In genomic region chr6:139109558-139109957, GRCh38 we compare ENCODE assay signal across 8 cellular contexts.
DNase-seq lines count a peak whose midpoint lies in the region; ATAC-seq and TF ChIP-seq lines count a peak whose summit lies in the region.

No MANE protein-coding gene starts in this region.

- TF ChIP-seq CTCF in NB4 (IDR thresholded peaks at IDR 0.05; ENCODE audit: low read depth, low read length), result peak; percentile 56
- peak; percentile 20 for TF ChIP-seq CTCF in parathyroid adenoma (IDR thresholded peaks at IDR 0.05)

- no peak for TF ChIP-seq POLR2A in NB4 (IDR thresholded peaks at IDR 0.05; ENCODE audit: extremely low read depth, insufficient read length)

- ATAC-seq in HG02970 (IDR thresholded peaks at IDR 0.05; ENCODE audit: low FRiP score, unreplicated experiment) (no peak), GM18873 (IDR thresholded peaks at IDR 0.05; ENCODE audit: low FRiP score, unreplicated experiment) (no peak)

- no peaks in the 10 kb centered on the region for H3K27me3 ChIP-seq in parathyroid adenoma (ENCODE audit: control insufficient read depth, insufficient read depth, low read length)

- H3K9ac ChIP-seq in parathyroid adenoma, result no peak overlapping the region

- H3K36me3 ChIP-seq in parathyroid adenoma (ENCODE audit: control insufficient read depth, insufficient read depth, low read length), result no peaks in the 10 kb centered on the region

- H3K27ac ChIP-seq in parathyroid adenoma, result no peak overlapping the region

- H3K79me2 ChIP-seq in parathyroid adenoma, result no peaks in the 10 kb centered on the region

- DNase-seq in NCI-H146 (lab: John Stamatoyannopoulos, UW) (peak; percentile 34), NCI-H146 treated with DMSO at 0.1 percent for 48 hours (lab: John Stamatoyannopoulos, UW; ENCODE audit: unreplicated experiment) (no peak), NB4 (ENCODE audit: low read depth) (peak; percentile 71), amniotic epithelial cell (ENCODE audit: low read depth) (peak; percentile 46), NCI-H2107 (lab: John Stamatoyannopoulos, UW) (no peak)

- no peak overlapping the region for H2AFZ ChIP-seq in parathyroid adenoma

- H3K4me3 ChIP-seq in NB4 (ENCODE audit: low read depth, low read length) (no peak overlapping the region), parathyroid adenoma (ENCODE audit: low read depth, low read length) (no peak overlapping the region)

- H3K9me3 ChIP-seq in parathyroid adenoma (ENCODE audit: control insufficient read depth, low read length), result no peaks in the 10 kb centered on the region

- no peak overlapping the region for H3K4me2 ChIP-seq in parathyroid adenoma (ENCODE audit: low read length)

- no peaks in the 10 kb centered on the region for H3K4me1 ChIP-seq in parathyroid adenoma

Comparison
In these comparisons a context has a peak if more than half of its experiments do, and no peak if none do; other contexts are left out.
1. DNase-seq: peak in NCI-H146 (single experiment), NB4 (single experiment) and amniotic epithelial cell (single experiment); none in NCI-H146 treated with DMSO at 0.1 percent for 48 hours (single experiment) and NCI-H2107 (single experiment).